1 cellular context compared by ENCODE assay signal in the genomic region with DNA sequence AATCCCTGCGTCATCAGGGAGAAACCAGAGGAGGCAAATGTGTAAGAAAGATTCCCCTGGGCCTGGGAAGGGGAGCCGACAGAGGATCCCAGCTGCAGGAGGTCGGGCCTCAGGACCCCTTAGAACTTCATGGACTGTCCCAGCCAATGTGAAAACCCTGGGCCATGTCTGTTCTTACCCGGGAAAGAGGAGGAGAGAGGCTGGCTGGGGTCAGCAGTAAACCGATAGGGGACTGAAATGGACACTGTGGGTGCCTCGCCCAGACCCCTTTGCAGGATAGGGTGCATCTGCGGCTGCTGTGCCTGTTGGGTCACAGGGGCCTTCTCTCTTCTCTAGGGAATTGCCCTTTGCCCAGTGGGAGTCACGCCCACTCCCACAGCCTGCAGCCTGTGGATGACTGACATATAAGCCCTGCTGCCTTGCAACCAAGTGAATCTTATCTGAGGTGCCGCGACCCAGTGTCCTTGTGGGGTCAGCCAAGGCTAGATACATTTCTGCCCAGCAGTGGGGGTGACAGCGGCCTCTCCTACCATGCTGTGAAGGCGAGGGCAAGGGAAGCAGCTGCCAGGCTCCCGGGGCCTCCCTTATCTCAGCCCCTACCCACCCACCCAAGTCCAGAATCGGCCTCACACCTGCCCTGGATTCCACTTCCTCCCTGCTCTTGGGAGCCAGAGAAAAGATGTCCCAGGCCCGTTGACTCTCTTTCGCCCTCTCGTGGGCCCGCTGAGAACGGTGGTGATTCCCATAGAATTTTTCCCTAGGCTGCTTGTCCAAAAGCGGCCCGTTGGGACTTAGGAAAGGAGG.
A peak's percentile ranks its signal among the peaks of the same experiment; 100 is the strongest.
TF ChIP-seq lines count a peak whose summit lies in the region.

No MANE protein-coding gene starts in this region.

TF ChIP-seq in HepG2, 621 proteins besides CTCF, POLR2A, EP300 and RAD21 (continued from another document and continues in another):
- TF ChIP-seq ESRRA (CRISPR knock-in tag; IDR thresholded peaks at IDR 0.05; ENCODE audit: low read depth) = no peak
- TF ChIP-seq, protein P1, sequence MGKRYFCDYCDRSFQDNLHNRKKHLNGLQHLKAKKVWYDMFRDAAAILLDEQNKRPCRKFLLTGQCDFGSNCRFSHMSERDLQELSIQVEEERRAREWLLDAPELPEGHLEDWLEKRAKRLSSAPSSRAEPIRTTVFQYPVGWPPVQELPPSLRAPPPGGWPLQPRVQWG (CRISPR knock-in tag; IDR thresholded peaks at IDR 0.05; ENCODE audit: borderline replicate concordance, low read depth) = no peak
- 0 out of 2 replicates have a peak, but pooled peaks have one; percentile 25 for TF ChIP-seq DR1 (CRISPR knock-in tag; IDR thresholded peaks at IDR 0.05)
- no peak for TF ChIP-seq HMG20B (CRISPR knock-in tag; conservative IDR thresholded peaks at IDR 0.05)
- TF ChIP-seq, protein P2, sequence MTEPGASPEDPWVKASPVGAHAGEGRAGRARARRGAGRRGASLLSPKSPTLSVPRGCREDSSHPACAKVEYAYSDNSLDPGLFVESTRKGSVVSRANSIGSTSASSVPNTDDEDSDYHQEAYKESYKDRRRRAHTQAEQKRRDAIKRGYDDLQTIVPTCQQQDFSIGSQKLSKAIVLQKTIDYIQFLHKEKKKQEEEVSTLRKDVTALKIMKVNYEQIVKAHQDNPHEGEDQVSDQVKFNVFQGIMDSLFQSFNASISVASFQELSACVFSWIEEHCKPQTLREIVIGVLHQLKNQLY (CRISPR knock-in tag; IDR thresholded peaks at IDR 0.05) = no peak
- TF ChIP-seq ISL2 (CRISPR knock-in tag; IDR thresholded peaks at IDR 0.05) = no peak
- TF ChIP-seq, protein P3, sequence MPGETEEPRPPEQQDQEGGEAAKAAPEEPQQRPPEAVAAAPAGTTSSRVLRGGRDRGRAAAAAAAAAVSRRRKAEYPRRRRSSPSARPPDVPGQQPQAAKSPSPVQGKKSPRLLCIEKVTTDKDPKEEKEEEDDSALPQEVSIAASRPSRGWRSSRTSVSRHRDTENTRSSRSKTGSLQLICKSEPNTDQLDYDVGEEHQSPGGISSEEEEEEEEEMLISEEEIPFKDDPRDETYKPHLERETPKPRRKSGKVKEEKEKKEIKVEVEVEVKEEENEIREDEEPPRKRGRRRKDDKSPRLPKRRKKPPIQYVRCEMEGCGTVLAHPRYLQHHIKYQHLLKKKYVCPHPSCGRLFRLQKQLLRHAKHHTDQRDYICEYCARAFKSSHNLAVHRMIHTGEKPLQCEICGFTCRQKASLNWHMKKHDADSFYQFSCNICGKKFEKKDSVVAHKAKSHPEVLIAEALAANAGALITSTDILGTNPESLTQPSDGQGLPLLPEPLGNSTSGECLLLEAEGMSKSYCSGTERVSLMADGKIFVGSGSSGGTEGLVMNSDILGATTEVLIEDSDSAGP (CRISPR knock-in tag; IDR thresholded peaks at IDR 0.05; ENCODE audit: borderline replicate concordance) = 0 out of 2 replicates have a peak, but pooled peaks have one; percentile 7
- TF ChIP-seq, protein P4, sequence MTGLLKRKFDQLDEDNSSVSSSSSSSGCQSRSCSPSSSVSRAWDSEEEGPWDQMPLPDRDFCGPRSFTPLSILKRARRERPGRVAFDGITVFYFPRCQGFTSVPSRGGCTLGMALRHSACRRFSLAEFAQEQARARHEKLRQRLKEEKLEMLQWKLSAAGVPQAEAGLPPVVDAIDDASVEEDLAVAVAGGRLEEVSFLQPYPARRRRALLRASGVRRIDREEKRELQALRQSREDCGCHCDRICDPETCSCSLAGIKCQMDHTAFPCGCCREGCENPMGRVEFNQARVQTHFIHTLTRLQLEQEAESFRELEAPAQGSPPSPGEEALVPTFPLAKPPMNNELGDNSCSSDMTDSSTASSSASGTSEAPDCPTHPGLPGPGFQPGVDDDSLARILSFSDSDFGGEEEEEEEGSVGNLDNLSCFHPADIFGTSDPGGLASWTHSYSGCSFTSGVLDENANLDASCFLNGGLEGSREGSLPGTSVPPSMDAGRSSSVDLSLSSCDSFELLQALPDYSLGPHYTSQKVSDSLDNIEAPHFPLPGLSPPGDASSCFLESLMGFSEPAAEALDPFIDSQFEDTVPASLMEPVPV (CRISPR knock-in tag; IDR thresholded peaks at IDR 0.05) = 0 out of 2 replicates have a peak, but pooled peaks have one; percentile 11
- no peak for TF ChIP-seq GZF1 (CRISPR knock-in tag; IDR thresholded peaks at IDR 0.05)
- peak; percentile 39; the same call in 1 of the 2 replicates for TF ChIP-seq ETV5 (CRISPR knock-in tag; IDR thresholded peaks at IDR 0.05; ENCODE audit: borderline replicate concordance)
- TF ChIP-seq SCMH1 (CRISPR knock-in tag; IDR thresholded peaks at IDR 0.05; ENCODE audit: borderline replicate concordance) = no peak
- TF ChIP-seq PHF8 (CRISPR knock-in tag; IDR thresholded peaks at IDR 0.05) = peak; percentile 33
- TF ChIP-seq SOX13 (IDR thresholded peaks at IDR 0.05) = no peak
- no peak for TF ChIP-seq SOX13 (CRISPR knock-in tag; conservative IDR thresholded peaks at IDR 0.05 in 1 of 2, IDR thresholded peaks at IDR 0.05 in 1 of 2)
- TF ChIP-seq, protein P5, sequence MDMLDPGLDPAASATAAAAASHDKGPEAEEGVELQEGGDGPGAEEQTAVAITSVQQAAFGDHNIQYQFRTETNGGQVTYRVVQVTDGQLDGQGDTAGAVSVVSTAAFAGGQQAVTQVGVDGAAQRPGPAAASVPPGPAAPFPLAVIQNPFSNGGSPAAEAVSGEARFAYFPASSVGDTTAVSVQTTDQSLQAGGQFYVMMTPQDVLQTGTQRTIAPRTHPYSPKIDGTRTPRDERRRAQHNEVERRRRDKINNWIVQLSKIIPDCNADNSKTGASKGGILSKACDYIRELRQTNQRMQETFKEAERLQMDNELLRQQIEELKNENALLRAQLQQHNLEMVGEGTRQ (IDR thresholded peaks at IDR 0.05; ENCODE audit: low read depth, low read length) = no peak
- TF ChIP-seq, protein P5 (CRISPR knock-in tag; IDR thresholded peaks at IDR 0.05; ENCODE audit: borderline replicate concordance) = no peak
- peak; percentile 36; the same call in 1 of the 2 replicates for TF ChIP-seq NFKB2 (CRISPR knock-in tag; IDR thresholded peaks at IDR 0.05; ENCODE audit: borderline replicate concordance)
- TF ChIP-seq, protein P6, sequence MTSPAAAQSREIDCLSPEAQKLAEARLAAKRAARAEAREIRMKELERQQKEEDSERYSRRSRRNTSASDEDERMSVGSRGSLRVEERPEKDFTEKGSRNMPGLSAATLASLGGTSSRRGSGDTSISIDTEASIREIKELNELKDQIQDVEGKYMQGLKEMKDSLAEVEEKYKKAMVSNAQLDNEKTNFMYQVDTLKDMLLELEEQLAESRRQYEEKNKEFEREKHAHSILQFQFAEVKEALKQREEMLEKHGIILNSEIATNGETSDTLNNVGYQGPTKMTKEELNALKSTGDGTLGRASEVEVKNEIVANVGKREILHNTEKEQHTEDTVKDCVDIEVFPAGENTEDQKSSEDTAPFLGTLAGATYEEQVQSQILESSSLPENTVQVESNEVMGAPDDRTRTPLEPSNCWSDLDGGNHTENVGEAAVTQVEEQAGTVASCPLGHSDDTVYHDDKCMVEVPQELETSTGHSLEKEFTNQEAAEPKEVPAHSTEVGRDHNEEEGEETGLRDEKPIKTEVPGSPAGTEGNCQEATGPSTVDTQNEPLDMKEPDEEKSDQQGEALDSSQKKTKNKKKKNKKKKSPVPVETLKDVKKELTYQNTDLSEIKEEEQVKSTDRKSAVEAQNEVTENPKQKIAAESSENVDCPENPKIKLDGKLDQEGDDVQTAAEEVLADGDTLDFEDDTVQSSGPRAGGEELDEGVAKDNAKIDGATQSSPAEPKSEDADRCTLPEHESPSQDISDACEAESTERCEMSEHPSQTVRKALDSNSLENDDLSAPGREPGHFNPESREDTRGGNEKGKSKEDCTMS (CRISPR knock-in tag; conservative IDR thresholded peaks at IDR 0.05) = no peak
- no peak for TF ChIP-seq FOXA3 (CRISPR knock-in tag; IDR thresholded peaks at IDR 0.05)
- no peak for TF ChIP-seq ZNF382 (CRISPR knock-in tag; IDR thresholded peaks at IDR 0.05; ENCODE audit: borderline replicate concordance)
- TF ChIP-seq SIN3B (IDR thresholded peaks at IDR 0.05; ENCODE audit: low read length) = no peak
- TF ChIP-seq HDAC6 (IDR thresholded peaks at IDR 0.05; ENCODE audit: low read depth, low read length) = no peak
- peak; percentile 32; the same call in 1 of the 2 replicates for TF ChIP-seq SP4 (CRISPR knock-in tag; IDR thresholded peaks at IDR 0.05)
- TF ChIP-seq, protein P7, sequence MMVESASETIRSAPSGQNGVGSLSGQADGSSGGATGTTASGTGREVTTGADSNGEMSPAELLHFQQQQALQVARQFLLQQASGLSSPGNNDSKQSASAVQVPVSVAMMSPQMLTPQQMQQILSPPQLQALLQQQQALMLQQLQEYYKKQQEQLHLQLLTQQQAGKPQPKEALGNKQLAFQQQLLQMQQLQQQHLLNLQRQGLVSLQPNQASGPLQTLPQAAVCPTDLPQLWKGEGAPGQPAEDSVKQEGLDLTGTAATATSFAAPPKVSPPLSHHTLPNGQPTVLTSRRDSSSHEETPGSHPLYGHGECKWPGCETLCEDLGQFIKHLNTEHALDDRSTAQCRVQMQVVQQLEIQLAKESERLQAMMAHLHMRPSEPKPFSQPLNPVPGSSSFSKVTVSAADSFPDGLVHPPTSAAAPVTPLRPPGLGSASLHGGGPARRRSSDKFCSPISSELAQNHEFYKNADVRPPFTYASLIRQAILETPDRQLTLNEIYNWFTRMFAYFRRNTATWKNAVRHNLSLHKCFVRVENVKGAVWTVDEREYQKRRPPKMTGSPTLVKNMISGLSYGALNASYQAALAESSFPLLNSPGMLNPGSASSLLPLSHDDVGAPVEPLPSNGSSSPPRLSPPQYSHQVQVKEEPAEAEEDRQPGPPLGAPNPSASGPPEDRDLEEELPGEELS (CRISPR knock-in tag; IDR thresholded peaks at IDR 0.05) = peak; percentile 33; the same call in 1 of the 2 replicates
- TF ChIP-seq ZNF253 (CRISPR knock-in tag; IDR thresholded peaks at IDR 0.05; ENCODE audit: borderline replicate concordance) = no peak
- TF ChIP-seq, protein P8, sequence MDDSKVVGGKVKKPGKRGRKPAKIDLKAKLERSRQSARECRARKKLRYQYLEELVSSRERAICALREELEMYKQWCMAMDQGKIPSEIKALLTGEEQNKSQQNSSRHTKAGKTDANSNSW (CRISPR knock-in tag; IDR thresholded peaks at IDR 0.05; ENCODE audit: borderline replicate concordance) = 0 out of 2 replicates have a peak, but pooled peaks have one; percentile 46
- no peak for TF ChIP-seq IKZF1 (IDR thresholded peaks at IDR 0.05)
- no peak for TF ChIP-seq TAF15 (IDR thresholded peaks at IDR 0.05; ENCODE audit: low read depth, low read length, poor library complexity, severe bottlenecking)
- TF ChIP-seq RFXANK (CRISPR knock-in tag; IDR thresholded peaks at IDR 0.05) = no peak
- TF ChIP-seq, protein P9, sequence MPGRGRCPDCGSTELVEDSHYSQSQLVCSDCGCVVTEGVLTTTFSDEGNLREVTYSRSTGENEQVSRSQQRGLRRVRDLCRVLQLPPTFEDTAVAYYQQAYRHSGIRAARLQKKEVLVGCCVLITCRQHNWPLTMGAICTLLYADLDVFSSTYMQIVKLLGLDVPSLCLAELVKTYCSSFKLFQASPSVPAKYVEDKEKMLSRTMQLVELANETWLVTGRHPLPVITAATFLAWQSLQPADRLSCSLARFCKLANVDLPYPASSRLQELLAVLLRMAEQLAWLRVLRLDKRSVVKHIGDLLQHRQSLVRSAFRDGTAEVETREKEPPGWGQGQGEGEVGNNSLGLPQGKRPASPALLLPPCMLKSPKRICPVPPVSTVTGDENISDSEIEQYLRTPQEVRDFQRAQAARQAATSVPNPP (CRISPR knock-in tag; IDR thresholded peaks at IDR 0.05) = no peak
- no peak for TF ChIP-seq ZFP37 (CRISPR knock-in tag; IDR thresholded peaks at IDR 0.05; ENCODE audit: borderline replicate concordance)
- peak; percentile 63; the same call in 1 of the 2 replicates for TF ChIP-seq ZNF644 (CRISPR knock-in tag; IDR thresholded peaks at IDR 0.05; ENCODE audit: low read depth)
- no peak for TF ChIP-seq ZNF496 (CRISPR knock-in tag; IDR thresholded peaks at IDR 0.05; ENCODE audit: insufficient replicate concordance)
- no peak for TF ChIP-seq ZNF138 (CRISPR knock-in tag; IDR thresholded peaks at IDR 0.05; ENCODE audit: low read depth)
- no peak for TF ChIP-seq PCBP1 (IDR thresholded peaks at IDR 0.05; ENCODE audit: borderline replicate concordance, low read depth, low read length)
- no peak for TF ChIP-seq ZNF878 (CRISPR knock-in tag; IDR thresholded peaks at IDR 0.05)
- TF ChIP-seq GATAD1 (CRISPR knock-in tag; IDR thresholded peaks at IDR 0.05) = no peak
- TF ChIP-seq, protein P10, sequence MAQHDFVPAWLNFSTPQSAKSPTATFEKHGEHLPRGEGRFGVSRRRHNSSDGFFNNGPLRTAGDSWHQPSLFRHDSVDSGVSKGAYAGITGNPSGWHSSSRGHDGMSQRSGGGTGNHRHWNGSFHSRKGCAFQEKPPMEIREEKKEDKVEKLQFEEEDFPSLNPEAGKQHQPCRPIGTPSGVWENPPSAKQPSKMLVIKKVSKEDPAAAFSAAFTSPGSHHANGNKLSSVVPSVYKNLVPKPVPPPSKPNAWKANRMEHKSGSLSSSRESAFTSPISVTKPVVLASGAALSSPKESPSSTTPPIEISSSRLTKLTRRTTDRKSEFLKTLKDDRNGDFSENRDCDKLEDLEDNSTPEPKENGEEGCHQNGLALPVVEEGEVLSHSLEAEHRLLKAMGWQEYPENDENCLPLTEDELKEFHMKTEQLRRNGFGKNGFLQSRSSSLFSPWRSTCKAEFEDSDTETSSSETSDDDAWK (CRISPR knock-in tag; IDR thresholded peaks at IDR 0.05) = no peak
- TF ChIP-seq HMG20A (CRISPR knock-in tag; IDR thresholded peaks at IDR 0.05; ENCODE audit: borderline replicate concordance) = no peak
- 0 out of 2 replicates have a peak, but pooled peaks have one; percentile 35 for TF ChIP-seq ZNF337 (CRISPR knock-in tag; IDR thresholded peaks at IDR 0.05; ENCODE audit: borderline replicate concordance, low read depth)
- no peak for TF ChIP-seq DNMT1 (CRISPR knock-in tag; IDR thresholded peaks at IDR 0.05)
- TF ChIP-seq AKAP8 (CRISPR knock-in tag; IDR thresholded peaks at IDR 0.05) = no peak
- TF ChIP-seq ELF3 (CRISPR knock-in tag; IDR thresholded peaks at IDR 0.05) = 0 out of 2 replicates have a peak, but pooled peaks have one; percentile 35
- no peak for TF ChIP-seq TBP (CRISPR knock-in tag; IDR thresholded peaks at IDR 0.05)
